21 cellular contexts compared by ENCODE assay signal in the genomic region with DNA sequence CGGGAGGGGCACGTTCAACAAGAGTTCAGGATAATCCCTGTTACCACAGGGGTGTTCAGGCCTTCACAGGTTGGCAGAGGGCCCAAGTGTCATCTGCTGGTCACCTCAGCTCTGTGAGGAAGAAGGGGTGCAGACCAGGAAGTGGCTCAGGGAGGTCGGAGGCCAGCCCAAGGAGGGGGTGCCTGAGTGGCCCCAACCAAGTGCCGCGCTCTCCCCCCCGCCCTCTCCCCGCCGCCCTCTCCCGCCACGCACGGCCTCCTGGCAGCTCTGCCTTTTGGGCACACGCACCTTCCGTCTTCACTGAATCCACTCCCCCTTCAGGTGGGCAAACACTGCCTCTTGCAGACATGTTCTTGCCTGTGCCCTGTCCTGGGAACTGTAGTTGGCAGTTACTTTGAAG.
"Had no signal": no experiment of that assay in that cellular context is flagged by ENCODE, and none has a peak within 500 bp of the region (broad histone marks: within the 10 kb centered on the region; RNA-seq: fewer than 3 reads in every experiment).

No MANE protein-coding gene starts in this region.

- H3K27ac ChIP-seq: coronary artery, dorsolateral prefrontal cortex, esophagus muscularis mucosa, foreskin keratinocyte, heart left ventricle, hepatocyte, left ventricle myocardium inferior, lower lobe of right lung had no signal

- H3K36me3 ChIP-seq: esophagus muscularis mucosa, heart left ventricle, left ventricle myocardium inferior, lower lobe of right lung had no signal

- DNase-seq: dermis blood vessel endothelial cell; dorsolateral prefrontal cortex; effector CD4-positive, alpha-beta T cell; effector memory CD4-positive, alpha-beta T cell; foreskin keratinocyte; heart left ventricle; hypothalamus; immature natural killer cell; islet precursor cell; kidney; kidney glomerular epithelial cell; left colon; left ventricle myocardium inferior; lower lobe of right lung; mesenchymal stem cell; mucosa of descending colon had no signal

- ATAC-seq: foreskin keratinocyte, heart left ventricle, left colon, left lobe of liver, lower lobe of right lung, mucosa of descending colon had no signal

- H3K4me1 ChIP-seq: esophagus muscularis mucosa, foreskin keratinocyte, heart left ventricle, left ventricle myocardium inferior, lower lobe of right lung had no signal

- H3K27me3 ChIP-seq: dorsolateral prefrontal cortex, esophagus muscularis mucosa, foreskin keratinocyte, heart left ventricle, hepatocyte had no signal

- H3K4me2 ChIP-seq: hepatocyte had no signal

- H3K4me1 Mint-ChIP-seq: immature natural killer cell, mesothelial cell of epicardium had no signal

- H2AFZ ChIP-seq: hepatocyte had no signal

- H3K27ac Mint-ChIP-seq: immature natural killer cell, mesothelial cell of epicardium had no signal

- H3K9me3 ChIP-seq: esophagus muscularis mucosa, heart left ventricle, left ventricle myocardium inferior, lower lobe of right lung, mucosa of descending colon had no signal

- H3K4me3 Mint-ChIP-seq: immature natural killer cell, mesothelial cell of epicardium had no signal

- H3K4me3 ChIP-seq: coronary artery, dorsolateral prefrontal cortex, esophagus muscularis mucosa, heart left ventricle, hepatocyte, left ventricle myocardium inferior, lower lobe of right lung, mucosa of descending colon had no signal
